1 cellular context compared by ENCODE assay signal in genomic region chr20:20211274-20211987, GRCh38.
A peak's percentile ranks its signal among the peaks of the same experiment; 100 is the strongest.
TF ChIP-seq lines count a peak whose summit lies in the region.

No MANE protein-coding gene starts in this region.

TF ChIP-seq in HEK293, 187 proteins besides CTCF, POLR2A, EP300 and RAD21 (continued from another document and continues in another):
- no peak for TF ChIP-seq ZNF311 (tag by site-specific recombination; IDR thresholded peaks at IDR 0.05; ENCODE audit: borderline replicate concordance)
- TF ChIP-seq ZNF610 (tag by site-specific recombination; IDR thresholded peaks at IDR 0.05; ENCODE audit: borderline replicate concordance), result no peak
- no peak for TF ChIP-seq ZNF785 (tag by site-specific recombination; IDR thresholded peaks at IDR 0.05)
- TF ChIP-seq ZNF26 (tag by site-specific recombination; IDR thresholded peaks at IDR 0.05), result no peak
- no peak for TF ChIP-seq ZNF133 (tag by site-specific recombination; IDR thresholded peaks at IDR 0.05)
- no peak for TF ChIP-seq ZBTB11 (tag by site-specific recombination; conservative IDR thresholded peaks at IDR 0.05; ENCODE audit: low read depth)
- peak; percentile 58; the same call in 1 of the 2 replicates for TF ChIP-seq ZNF76 (tag by site-specific recombination; IDR thresholded peaks at IDR 0.05; ENCODE audit: borderline replicate concordance, low read depth)
- no peak for TF ChIP-seq ZNF529 (tag by site-specific recombination; IDR thresholded peaks at IDR 0.05; ENCODE audit: insufficient replicate concordance)
- no peak for TF ChIP-seq ZNF623 (tag by site-specific recombination; IDR thresholded peaks at IDR 0.05)
- TF ChIP-seq HOXC10 (CRISPR knock-in tag; IDR thresholded peaks at IDR 0.05), result no peak
- TF ChIP-seq ZNF521 (tag by site-specific recombination; IDR thresholded peaks at IDR 0.05), result no peak
- no peak for TF ChIP-seq ZNF132 (tag by site-specific recombination; IDR thresholded peaks at IDR 0.05; ENCODE audit: borderline replicate concordance)
- no peak for TF ChIP-seq KLF7 (tag by site-specific recombination; IDR thresholded peaks at IDR 0.05; ENCODE audit: borderline replicate concordance)
- TF ChIP-seq REPIN1 (tag by site-specific recombination; IDR thresholded peaks at IDR 0.05; ENCODE audit: low read depth), result no peak
- peak; percentile 84 for TF ChIP-seq ZBTB8A (tag by site-specific recombination; IDR thresholded peaks at IDR 0.05)
- TF ChIP-seq GLIS2 (tag by site-specific recombination; IDR thresholded peaks at IDR 0.05), result no peak
- no peak for TF ChIP-seq ZNF175 (tag by site-specific recombination; IDR thresholded peaks at IDR 0.05)
- TF ChIP-seq ZNF501 (tag by site-specific recombination; IDR thresholded peaks at IDR 0.05), result no peak
- TF ChIP-seq ZNF140 (tag by site-specific recombination; IDR thresholded peaks at IDR 0.05), result no peak
- peak; percentile 49; the same call in 1 of the 2 replicates for TF ChIP-seq GLIS1 (tag by site-specific recombination; IDR thresholded peaks at IDR 0.05)
- no peak; the same call in 1 of the 2 replicates for TF ChIP-seq KLF9 (tag by site-specific recombination; IDR thresholded peaks at IDR 0.05; ENCODE audit: low read depth)
- peak; percentile 75 for TF ChIP-seq WT1 (tag by site-specific recombination; IDR thresholded peaks at IDR 0.05)
- TF ChIP-seq ZNF292 (tag by site-specific recombination; IDR thresholded peaks at IDR 0.05; ENCODE audit: borderline replicate concordance, low read depth), result no peak
- TF ChIP-seq YY2 (tag by site-specific recombination; IDR thresholded peaks at IDR 0.05), result no peak
- no peak for TF ChIP-seq ZNF768 (tag by site-specific recombination; IDR thresholded peaks at IDR 0.05)
- TF ChIP-seq ZNF664 (tag by site-specific recombination; IDR thresholded peaks at IDR 0.05), result peak; percentile 62; the same call in 1 of the 2 replicates
- TF ChIP-seq ZNF112 (tag by site-specific recombination; IDR thresholded peaks at IDR 0.05), result no peak
- no peak; the same call in 1 of the 2 replicates for TF ChIP-seq SP2 (tag by site-specific recombination; IDR thresholded peaks at IDR 0.05)
- TF ChIP-seq ZNF560 (tag by site-specific recombination; IDR thresholded peaks at IDR 0.05; ENCODE audit: borderline replicate concordance), result no peak
- no peak for TF ChIP-seq ZBTB49 (tag by site-specific recombination; IDR thresholded peaks at IDR 0.05; ENCODE audit: low read depth)
- peak; percentile 89 for TF ChIP-seq TSHZ1 (tag by site-specific recombination; IDR thresholded peaks at IDR 0.05; ENCODE audit: borderline replicate concordance)
- no peak for TF ChIP-seq ZNF184 (tag by site-specific recombination; IDR thresholded peaks at IDR 0.05)
- no peak for TF ChIP-seq ZNF202 (tag by site-specific recombination; IDR thresholded peaks at IDR 0.05; ENCODE audit: borderline replicate concordance)
- TF ChIP-seq ZNF350 (tag by site-specific recombination; IDR thresholded peaks at IDR 0.05), result no peak
- TF ChIP-seq ZNF16 (tag by site-specific recombination; IDR thresholded peaks at IDR 0.05; ENCODE audit: low read depth), result no peak
- TF ChIP-seq ZNF600 (tag by site-specific recombination; IDR thresholded peaks at IDR 0.05), result no peak
- TF ChIP-seq ZNF518A (tag by site-specific recombination; conservative IDR thresholded peaks at IDR 0.05; ENCODE audit: low read depth), result no peak
- TF ChIP-seq ZNF558 (tag by site-specific recombination; IDR thresholded peaks at IDR 0.05), result peak; percentile 80
- no peak for TF ChIP-seq ZNF155 (tag by site-specific recombination; IDR thresholded peaks at IDR 0.05)
- TF ChIP-seq BCL6B (tag by site-specific recombination; IDR thresholded peaks at IDR 0.05), result no peak
- TF ChIP-seq ZNF660 (tag by site-specific recombination; IDR thresholded peaks at IDR 0.05), result no peak
- TF ChIP-seq ZNF157 (tag by site-specific recombination; IDR thresholded peaks at IDR 0.05), result no peak
- TF ChIP-seq SCRT2 (tag by site-specific recombination; IDR thresholded peaks at IDR 0.05), result peak; percentile 51; the same call in 1 of the 2 replicates
- TF ChIP-seq ZNF37A (tag by site-specific recombination; IDR thresholded peaks at IDR 0.05), result no peak
- TF ChIP-seq ZNF362 (tag by site-specific recombination; IDR thresholded peaks at IDR 0.05), result peak; percentile 100
- TF ChIP-seq ZNF843 (tag by site-specific recombination; IDR thresholded peaks at IDR 0.05), result peak; percentile 96
- TF ChIP-seq ZSCAN4 (tag by site-specific recombination; IDR thresholded peaks at IDR 0.05), result peak; percentile 59; the same call in 1 of the 2 replicates
